Comparison of ENCODE assay signal across 14 cellular contexts in genomic region chr17:78276499-78276898, GRCh38. TPM values are rescaled to one million over a fixed set of nuclear protein-coding genes. Genes with fewer than 3 reads are reported as not detected.
DNase-seq lines count a peak whose midpoint lies in the region; ATAC-seq and TF ChIP-seq lines count a peak whose summit lies in the region.
"Had no signal": no experiment of that assay in that cellular context is flagged by ENCODE, and none has a peak within 500 bp of the region (broad histone marks: within the 10 kb centered on the region; RNA-seq: fewer than 3 reads in every experiment).

No MANE protein-coding gene starts in this region.

- H3K27ac ChIP-seq in CD4-positive, alpha-beta memory T cell (ENCODE audit: low read depth, low read length) = no peak overlapping the region
- no peak overlapping the region for H3K27ac ChIP-seq in tibial nerve
- H3K27ac ChIP-seq: C4-2B, tibial artery had no signal

- H3K36me3 ChIP-seq in CD4-positive, alpha-beta memory T cell (ENCODE audit: insufficient read depth, low read length) = no peaks in the 10 kb centered on the region
- no peaks in the 10 kb centered on the region for H3K36me3 ChIP-seq in tibial nerve
- H3K36me3 ChIP-seq: tibial artery had no signal

- WGBS in tibial nerve, 2 donors = 69 to 75% methylated on average over 8 of the region's 8 CpGs

- H3K4me3 ChIP-seq in CD4-positive, alpha-beta memory T cell (ENCODE audit: low read length in 2 of 2) = no peak overlapping the region
- H3K4me3 ChIP-seq in tibial nerve = no peak overlapping the region
- H3K4me3 ChIP-seq: tibial artery had no signal

- CTCF ChIA-PET in CD4-positive, alpha-beta memory T cell (lab: Charles Lee; ENCODE audit: partially characterized antibody) = interaction anchor here (0.6 to 0.9 kb wide), 3 partner anchors 26 to 169 kb away, joined by 3 to 5 read pairs (median 4); no protein-coding TSS in a partner anchor

- TF ChIP-seq POLR2A in tibial nerve (IDR thresholded peaks at IDR 0.05) = no peak

- no peaks in the 10 kb centered on the region for H3K27me3 ChIP-seq in CD4-positive, alpha-beta memory T cell (ENCODE audit: insufficient read depth, low read length)
- H3K27me3 ChIP-seq in tibial nerve = peaks cover 0 to 14% of the 10 kb centered on the region in 2 donors

- no peaks in the 10 kb centered on the region for H3K36me3 Mint-ChIP-seq in CD4-positive, alpha-beta memory T cell
- H3K36me3 Mint-ChIP-seq in activated naive CD8-positive, alpha-beta T cell treated with anti-CD3 and anti-CD28 coated beads for 36 hours = no peaks in the 10 kb centered on the region

- H3K9me3 Mint-ChIP-seq in CD4-positive, alpha-beta memory T cell = no peaks in the 10 kb centered on the region
- no peaks in the 10 kb centered on the region for H3K9me3 Mint-ChIP-seq in activated naive CD8-positive, alpha-beta T cell treated with anti-CD3 and anti-CD28 coated beads for 36 hours

- TF ChIP-seq CTCF in tibial nerve (IDR thresholded peaks at IDR 0.05) = no peak

- ATAC-seq in GM19452 (IDR thresholded peaks at IDR 0.05; ENCODE audit: unreplicated experiment) = peak; percentile 49
- peak; percentile 60 for ATAC-seq in HG03354 (IDR thresholded peaks at IDR 0.05; ENCODE audit: poor library complexity, severe bottlenecking, unreplicated experiment)
- ATAC-seq in GM19328 (IDR thresholded peaks at IDR 0.05; ENCODE audit: unreplicated experiment) = no peak
- no peak for ATAC-seq in GM18861 (IDR thresholded peaks at IDR 0.05; ENCODE audit: unreplicated experiment)
- ATAC-seq in HG03571 (IDR thresholded peaks at IDR 0.05; ENCODE audit: unreplicated experiment) = no peak
- ATAC-seq: right cardiac atrium had no signal

- H3K4me1 Mint-ChIP-seq in CD4-positive, alpha-beta memory T cell = peaks cover 9 to 29% (median 20%) of the 10 kb centered on the region in 4 donors
- H3K4me1 Mint-ChIP-seq in activated naive CD8-positive, alpha-beta T cell treated with anti-CD3 and anti-CD28 coated beads for 36 hours = peaks cover 16% of the 10 kb centered on the region

- POLR2A ChIA-PET in CD4-positive, alpha-beta memory T cell (lab: Charles Lee; ENCODE audit: partially characterized antibody) = no interaction called here

- H3K4me3 Mint-ChIP-seq in CD4-positive, alpha-beta memory T cell = peak overlapping the region in 4 of 8 donors; percentile 1 to 39 (median 22)
- no peak overlapping the region for H3K4me3 Mint-ChIP-seq in activated naive CD8-positive, alpha-beta T cell treated with anti-CD3 and anti-CD28 coated beads for 36 hours

- H3K27me3 Mint-ChIP-seq in CD4-positive, alpha-beta memory T cell = peaks cover 0 to 9% of the 10 kb centered on the region in 2 donors
- no peaks in the 10 kb centered on the region for H3K27me3 Mint-ChIP-seq in activated naive CD8-positive, alpha-beta T cell treated with anti-CD3 and anti-CD28 coated beads for 36 hours

- H3K9me3 ChIP-seq in CD4-positive, alpha-beta memory T cell (ENCODE audit: control insufficient read depth in 1 of 2, low read length in 2 of 2) = no peaks in the 10 kb centered on the region
- H3K9me3 ChIP-seq in tibial nerve = no peaks in the 10 kb centered on the region
- H3K9me3 ChIP-seq: tibial artery had no signal

- TF ChIP-seq EP300 in tibial nerve (IDR thresholded peaks at IDR 0.05) = no peak

- no peak for DNase-seq in CD4-positive, alpha-beta memory T cell
- DNase-seq in activated naive CD8-positive, alpha-beta T cell treated with anti-CD3 and anti-CD28 coated beads for 36 hours = no peak
- DNase-seq in tibial nerve (ENCODE audit: low spot score in 2 of 2) = no peak
- DNase-seq: NCI-H2227 treated with DMSO at 0.1 percent for 48 hours, right cardiac atrium, tibial artery had no signal

- H3K4me1 ChIP-seq in CD4-positive, alpha-beta memory T cell (ENCODE audit: insufficient read depth, low read length) = peaks cover 27% of the 10 kb centered on the region
- H3K4me1 ChIP-seq in tibial nerve = no peaks in the 10 kb centered on the region

- peak overlapping the region in 6 of 7 donors; percentile 12 to 78 (median 66) for H3K27ac Mint-ChIP-seq in CD4-positive, alpha-beta memory T cell
- H3K27ac Mint-ChIP-seq in activated naive CD8-positive, alpha-beta T cell treated with anti-CD3 and anti-CD28 coated beads for 36 hours = peak overlapping the region; percentile 58

- intact Hi-C loops in CD4-positive, alpha-beta memory T cell (cut with micrococcal nuclease) = no loop called here

RNA-seq across cellular contexts. Expression of gene TMEM235, which starts 45.1 kb away (rescaled TPM):
- not detected for total RNA-seq in CD4-positive, alpha-beta memory T cell
- polyA plus RNA-seq in CD4-positive, alpha-beta memory T cell = not detected
- not detected for total RNA-seq in activated naive CD8-positive, alpha-beta T cell treated with anti-CD3 and anti-CD28 coated beads for 36 hours
- not detected for total RNA-seq in tibial nerve
- total RNA-seq: mononuclear cell, right cardiac atrium, RPMI7951 had no signal
- polyA plus RNA-seq: right cardiac atrium had no signal

Comparison
In these comparisons a context has a peak if more than half of its experiments do, and no peak if none do; other contexts are left out.
1. ATAC-seq: peak in GM19452 (single experiment) and HG03354 (single experiment); none in GM19328 (single experiment), GM18861 (single experiment) and HG03571 (single experiment).